In genomic region chr17:3740611-3741073, GRCh38 we compare ENCODE assay signal across 11 cellular contexts. TPM values are rescaled to one million over a fixed set of nuclear protein-coding genes. Genes with fewer than 3 reads are reported as not detected.
DNase-seq lines count a peak whose midpoint lies in the region; FAIRE-seq and TF ChIP-seq lines count a peak whose summit lies in the region.
"Had no signal": no experiment of that assay in that cellular context is flagged by ENCODE, and none has a peak within 500 bp of the region (broad histone marks: within the 10 kb centered on the region; RNA-seq: fewer than 3 reads in every experiment).

No MANE protein-coding gene starts in this region.

- H3K4me3 ChIP-seq in spleen (no peak overlapping the region), SJCRH30 (no peak overlapping the region), small intestine (ENCODE audit: low read depth in 1 of 2, low read length in 2 of 2) (no peak overlapping the region), vagina (no peak overlapping the region)
- H3K4me3 ChIP-seq: body of pancreas, MG63, ovary, uterus had no signal

- no peak for TF ChIP-seq POLR2A in GM12891 (IDR thresholded peaks at IDR 0.05; ENCODE audit: low read depth, low read length)
- no peak for TF ChIP-seq POLR2A in spleen (IDR thresholded peaks at IDR 0.05)
- no peak for TF ChIP-seq POLR2A in vagina (IDR thresholded peaks at IDR 0.05)

- H3K36me3 ChIP-seq in spleen (no peaks in the 10 kb centered on the region), SJCRH30 (no peaks in the 10 kb centered on the region), small intestine (ENCODE audit: control insufficient read depth in 2 of 2, insufficient read depth in 2 of 2, low read length in 2 of 2) (no peaks in the 10 kb centered on the region), vagina (no peaks in the 10 kb centered on the region)
- H3K36me3 ChIP-seq: MG63, ovary, uterus had no signal

- no peaks in the 10 kb centered on the region for H3K36me3 Mint-ChIP-seq in activated naive CD4-positive, alpha-beta T cell treated with anti-CD3 and anti-CD28 coated beads, Interleukin-2, amount 10 ng/mL, durations not matched to agents 7 days and 5 days

- peak overlapping the region; percentile 70 for H3K27ac Mint-ChIP-seq in activated naive CD4-positive, alpha-beta T cell treated with anti-CD3 and anti-CD28 coated beads, Interleukin-2, amount 10 ng/mL, durations not matched to agents 7 days and 5 days

- H3K27me3 Mint-ChIP-seq in activated naive CD4-positive, alpha-beta T cell treated with anti-CD3 and anti-CD28 coated beads, Interleukin-2, amount 10 ng/mL, durations not matched to agents 7 days and 5 days = peaks cover 9% of the 10 kb centered on the region

- H3K4me3 Mint-ChIP-seq in activated naive CD4-positive, alpha-beta T cell treated with anti-CD3 and anti-CD28 coated beads, Interleukin-2, amount 10 ng/mL, durations not matched to agents 7 days and 5 days = no peak overlapping the region

- no peaks in the 10 kb centered on the region for H3K9me3 Mint-ChIP-seq in activated naive CD4-positive, alpha-beta T cell treated with anti-CD3 and anti-CD28 coated beads, Interleukin-2, amount 10 ng/mL, durations not matched to agents 7 days and 5 days

- DNase-seq in GM12891 (ENCODE audit: insufficient read length, low spot score) (no peak), NOMO-1 (lab: John Stamatoyannopoulos, UW; ENCODE audit: unreplicated experiment in 2 of 2) (peak; percentile 85 to 86), spleen (no peak), SJCRH30 (no peak), small intestine (no peak), vagina (ENCODE audit: extremely low spot score in 2 of 2) (no peak)
- DNase-seq in activated naive CD4-positive, alpha-beta T cell treated with anti-CD3 and anti-CD28 coated beads, Interleukin-2, amount 10 ng/mL, durations not matched to agents 7 days and 5 days = peak; percentile 40
- DNase-seq: MG63, ovary, uterus had no signal

- CTCF ChIA-PET in activated naive CD4-positive, alpha-beta T cell treated with anti-CD3 and anti-CD28 coated beads, Interleukin-2, amount 10 ng/mL, durations not matched to agents 7 days and 5 days (lab: Charles Lee) = interaction anchor here (0.6 to 11.0 kb wide), 8 partner anchors 9 to 422 kb away, joined by 3 to 374 read pairs (median 4); no protein-coding TSS in a partner anchor

- peaks cover 42% of the 10 kb centered on the region for H3K4me1 Mint-ChIP-seq in activated naive CD4-positive, alpha-beta T cell treated with anti-CD3 and anti-CD28 coated beads, Interleukin-2, amount 10 ng/mL, durations not matched to agents 7 days and 5 days

- peak overlapping the region in 7 of 8 donors; percentile 32 to 79 (median 61) for H3K27ac ChIP-seq in spleen
- H3K27ac ChIP-seq in SJCRH30 = no peak overlapping the region
- H3K27ac ChIP-seq in small intestine (ENCODE audit: low read depth in 1 of 2, low read length in 1 of 2) = peak overlapping the region in 1 of 2 donors; percentile 66
- no peak overlapping the region for H3K27ac ChIP-seq in vagina
- H3K27ac ChIP-seq: body of pancreas, ovary, uterus had no signal

- intact Hi-C loops in spleen (cut with DNase I; ENCODE audit: low total_unique reads) (no loop called here), vagina (cut with DNase I) (no loop called here)

- H3K4me1 ChIP-seq in spleen = peaks cover 12 to 57% (median 34%) of the 10 kb centered on the region in 6 donors
- peaks cover 5% of the 10 kb centered on the region for H3K4me1 ChIP-seq in SJCRH30
- H3K4me1 ChIP-seq in small intestine (ENCODE audit: control insufficient read depth in 2 of 2, insufficient read depth in 1 of 2, low read depth in 1 of 2, low read length in 1 of 2) = no peaks in the 10 kb centered on the region
- H3K4me1 ChIP-seq in vagina = peaks cover 7% of the 10 kb centered on the region

- no peaks in the 10 kb centered on the region for H3K27me3 ChIP-seq in spleen (replicated peaks in 1 of 7)
- no peaks in the 10 kb centered on the region for H3K27me3 ChIP-seq in SJCRH30
- no peaks in the 10 kb centered on the region for H3K27me3 ChIP-seq in small intestine (ENCODE audit: control insufficient read depth in 2 of 2, insufficient read depth in 2 of 2, low read length in 2 of 2)
- H3K27me3 ChIP-seq in vagina = no peaks in the 10 kb centered on the region
- H3K27me3 ChIP-seq: body of pancreas, MG63, ovary, uterus had no signal

- FAIRE-seq in GM12891 (lab: Jason Lieb, UNC) (no peak), small intestine (lab: Jason Lieb, UNC) (no peak)

- H3K9me3 ChIP-seq in spleen = no peaks in the 10 kb centered on the region
- H3K9me3 ChIP-seq in SJCRH30 (replicated peaks) = no peaks in the 10 kb centered on the region
- H3K9me3 ChIP-seq in small intestine (ENCODE audit: control insufficient read depth, low read depth) = no peaks in the 10 kb centered on the region
- H3K9me3 ChIP-seq in vagina = no peaks in the 10 kb centered on the region
- H3K9me3 ChIP-seq: body of pancreas, MG63, ovary, uterus had no signal

- 33 to 44% (median 38%) methylated on average over 14 of the region's 14 CpGs for WGBS in spleen, 5 donors
- 53 to 71% (median 61%) methylated on average over 14 of the region's 14 CpGs for WGBS in small intestine, 3 donors

- peak in 2 of 11 experiments; percentile 15 to 19 for TF ChIP-seq CTCF in spleen (IDR thresholded peaks at IDR 0.05 in 8 of 11, conservative IDR thresholded peaks at IDR 0.05 in 3 of 11)
- no peak for TF ChIP-seq CTCF in vagina (IDR thresholded peaks at IDR 0.05)

TF ChIP-seq in GM12891, 5 proteins besides CTCF, POLR2A, EP300 and RAD21:
- 0 out of 2 replicates have a peak, but pooled peaks have one; percentile 6 for TF ChIP-seq SPI1 (IDR thresholded peaks at IDR 0.05; ENCODE audit: low read depth, low read length)
- TF ChIP-seq POLR2AphosphoS5 (IDR thresholded peaks at IDR 0.05; ENCODE audit: low read depth, low read length) = no peak
- no peak for TF ChIP-seq TAF1 (IDR thresholded peaks at IDR 0.05; ENCODE audit: low read depth, low read length)
TF ChIP-seq in GM12891: peak in this region for 1.

RNA-seq across cellular contexts. Expression of gene HASPIN, which starts 16.9 kb away (rescaled TPM):
- polyA plus RNA-seq in GM12891 (2012; ENCODE audit: low read depth, missing spikeins) = 3.9 TPM
- total RNA-seq in spleen (1 to 10 TPM; 1.5 to 4.7 (median 2.6) TPM), vagina (0.74 TPM)
- polyA plus RNA-seq in spleen (1 to 10 TPM in 2 of 3 donors, under 1 TPM in 1; 0.74 to 2.5 (median 1.8) TPM), small intestine (1 to 10 TPM in 1 of 3 donors, not detected in 2; 3.6 TPM)
- 15.2 and 15.9 TPM in 2 replicates for total RNA-seq in SJCRH30 (2014; rRNA removed; shearing (Covaris generic))
- total RNA-seq: body of pancreas had no signal

RNA-seq across cellular contexts. Expression of gene P2RX5, which starts 44.7 kb away (rescaled TPM):
- 14.0 TPM for polyA plus RNA-seq in GM12891 (2012; ENCODE audit: low read depth, missing spikeins)
- total RNA-seq in spleen (100 to 1,000 TPM in 6 of 7 donors, 10 to 100 TPM in 1; 62.5 to 185 (median 143) TPM), vagina (1.7 TPM)
- polyA plus RNA-seq in spleen (100 to 1,000 TPM; 276 to 313 (median 280) TPM), small intestine (1 to 10 TPM in 2 of 3 donors, under 1 TPM in 1; 0.67 to 5.6 (median 3.0) TPM)
- 1.2 and 3.0 TPM in 2 replicates for total RNA-seq in SJCRH30 (2014; rRNA removed; shearing (Covaris generic))

Comparison
In these comparisons a context has a peak if more than half of its experiments do, and no peak if none do; other contexts are left out.
1. DNase-seq: peak in NOMO-1 (2 of 2) and activated naive CD4-positive, alpha-beta T cell treated with anti-CD3 and anti-CD28 coated beads, Interleukin-2, amount 10 ng/mL, durations not matched to agents 7 days and 5 days (single experiment); none in GM12891 (single experiment), spleen (single experiment), SJCRH30 (0 of 2), small intestine (single experiment) and vagina (0 of 2).
2. H3K27ac ChIP-seq: peak in spleen (7 of 8); none in SJCRH30 (single experiment) and vagina (single experiment).
3. RNA of gene P2RX5, which starts 44.7 kb away (total RNA-seq): 62.5 to 185 TPM in spleen; 1.7 TPM in vagina (single experiment) and 1.2 to 3.0 TPM in SJCRH30; every median in the first group is over 10 times any median in the second.